In genomic region chr15:66946578-66947164, GRCh38 we compare ENCODE assay signal across 8 cellular contexts.
DNase-seq lines count a peak whose midpoint lies in the region; ATAC-seq, FAIRE-seq and TF ChIP-seq lines count a peak whose summit lies in the region.

No MANE protein-coding gene starts in this region.

- TF ChIP-seq POLR2A in H54 (IDR thresholded peaks at IDR 0.05; ENCODE audit: low read depth, low read length) = no peak

- peaks cover 2% of the 10 kb centered on the region for H3K4me1 Mint-ChIP-seq in activated CD8-positive, alpha-beta T cell treated with anti-CD3 and anti-CD28 coated beads for 36 hours (ENCODE audit: low read depth)
- H3K4me1 Mint-ChIP-seq in effector memory CD8-positive, alpha-beta T cell (ENCODE audit: low read depth in 2 of 2) = peaks cover 0 to 1% of the 10 kb centered on the region in 2 donors
- H3K4me1 Mint-ChIP-seq in mesothelial cell of epicardium = no peaks in the 10 kb centered on the region

- H3K9me3 Mint-ChIP-seq in activated CD8-positive, alpha-beta T cell treated with anti-CD3 and anti-CD28 coated beads for 36 hours = no peaks in the 10 kb centered on the region
- H3K9me3 Mint-ChIP-seq in effector memory CD8-positive, alpha-beta T cell = no peaks in the 10 kb centered on the region
- peaks cover 4% of the 10 kb centered on the region for H3K9me3 Mint-ChIP-seq in mesothelial cell of epicardium

- H3K36me3 Mint-ChIP-seq in activated CD8-positive, alpha-beta T cell treated with anti-CD3 and anti-CD28 coated beads for 36 hours (ENCODE audit: low read depth) = no peaks in the 10 kb centered on the region
- no peaks in the 10 kb centered on the region for H3K36me3 Mint-ChIP-seq in effector memory CD8-positive, alpha-beta T cell (ENCODE audit: insufficient read depth)
- no peaks in the 10 kb centered on the region for H3K36me3 Mint-ChIP-seq in mesothelial cell of epicardium

- H3K4me3 ChIP-seq in AG10803 (ENCODE audit: low read length) = no peak overlapping the region

- TF ChIP-seq CTCF in AG10803 (conservative IDR thresholded peaks at IDR 0.05; ENCODE audit: low read length) (peak; percentile 87), mesothelial cell of epicardium (IDR thresholded peaks at IDR 0.05; ENCODE audit: unreplicated experiment) (peak; percentile 94)
- TF ChIP-seq CTCF in activated CD8-positive, alpha-beta T cell treated with anti-CD3 and anti-CD28 coated beads for 36 hours (IDR thresholded peaks at IDR 0.05) = peak; percentile 89

- ATAC-seq in activated CD8-positive, alpha-beta T cell treated with anti-CD3 and anti-CD28 coated beads for 36 hours = peak; percentile 89
- peak; percentile 75 for ATAC-seq in effector memory CD8-positive, alpha-beta T cell (replicated peaks)
- ATAC-seq in GM19467 (IDR thresholded peaks at IDR 0.05; ENCODE audit: unreplicated experiment) = no peak

- FAIRE-seq in H54 (lab: Jason Lieb, UNC) = no peak

- no peak overlapping the region for H3K4me3 Mint-ChIP-seq in activated CD8-positive, alpha-beta T cell treated with anti-CD3 and anti-CD28 coated beads for 36 hours
- no peak overlapping the region for H3K4me3 Mint-ChIP-seq in effector memory CD8-positive, alpha-beta T cell
- H3K4me3 Mint-ChIP-seq in mesothelial cell of epicardium = no peak overlapping the region

- peak; percentile 56 for DNase-seq in AG10803 (ENCODE audit: low read depth)
- peak; percentile 27 for DNase-seq in H54 (ENCODE audit: insufficient read length, low spot score)
- peak; percentile 76 for DNase-seq in NCI-H82 (lab: John Stamatoyannopoulos, UW)
- peak; percentile 82 for DNase-seq in activated CD8-positive, alpha-beta T cell treated with anti-CD3 and anti-CD28 coated beads for 36 hours
- peak; percentile 63 to 77 (median 73) for DNase-seq in effector memory CD8-positive, alpha-beta T cell
- DNase-seq in mesothelial cell of epicardium (ENCODE audit: low spot score in 2 of 2, unreplicated experiment in 2 of 2) = peak in 1 of 2 experiments; percentile 79
- DNase-seq in stimulated activated CD8-positive, alpha-beta memory T cell treated with anti-CD3 and anti-CD28 coated beads, Interleukin-4, amount 100 ng/mL, for 4 hours (ENCODE audit: low read depth in 2 of 2, low spot score in 1 of 2) = peak; percentile 49 to 60

- CTCF ChIA-PET in activated CD8-positive, alpha-beta T cell treated with anti-CD3 and anti-CD28 coated beads for 36 hours (lab: Charles Lee) = interaction anchor here (0.5 to 5.0 kb wide), 69 partner anchors 8 to 889 kb away, joined by 3 to 75 read pairs (median 4); partner anchors contain the start of genes AAGAB and IQCH

- no peaks in the 10 kb centered on the region for H3K27me3 Mint-ChIP-seq in activated CD8-positive, alpha-beta T cell treated with anti-CD3 and anti-CD28 coated beads for 36 hours
- H3K27me3 Mint-ChIP-seq in effector memory CD8-positive, alpha-beta T cell = peaks cover 0 to 6% of the 10 kb centered on the region in 2 donors
- H3K27me3 Mint-ChIP-seq in mesothelial cell of epicardium (ENCODE audit: low read depth) = peaks cover 3% of the 10 kb centered on the region

- POLR2A ChIA-PET in activated CD8-positive, alpha-beta T cell treated with anti-CD3 and anti-CD28 coated beads for 36 hours (lab: Charles Lee) = interaction anchor here (1.4 to 1.9 kb wide), 2 partner anchors 9 to 369 kb away, joined by 3 to 4 read pairs; no protein-coding TSS in a partner anchor

- no peak overlapping the region for H3K27ac Mint-ChIP-seq in activated CD8-positive, alpha-beta T cell treated with anti-CD3 and anti-CD28 coated beads for 36 hours
- H3K27ac Mint-ChIP-seq in effector memory CD8-positive, alpha-beta T cell = no peak overlapping the region
- no peak overlapping the region for H3K27ac Mint-ChIP-seq in mesothelial cell of epicardium

- intact Hi-C loops in activated CD8-positive, alpha-beta T cell treated with anti-CD3 and anti-CD28 coated beads for 36 hours (cut with micrococcal nuclease) = loop anchor here (10.0 kb wide), 1 partner anchor 888 kb away; no protein-coding TSS in a partner anchor
